Comparison of ENCODE assay signal across 1 cellular context in the genomic region with DNA sequence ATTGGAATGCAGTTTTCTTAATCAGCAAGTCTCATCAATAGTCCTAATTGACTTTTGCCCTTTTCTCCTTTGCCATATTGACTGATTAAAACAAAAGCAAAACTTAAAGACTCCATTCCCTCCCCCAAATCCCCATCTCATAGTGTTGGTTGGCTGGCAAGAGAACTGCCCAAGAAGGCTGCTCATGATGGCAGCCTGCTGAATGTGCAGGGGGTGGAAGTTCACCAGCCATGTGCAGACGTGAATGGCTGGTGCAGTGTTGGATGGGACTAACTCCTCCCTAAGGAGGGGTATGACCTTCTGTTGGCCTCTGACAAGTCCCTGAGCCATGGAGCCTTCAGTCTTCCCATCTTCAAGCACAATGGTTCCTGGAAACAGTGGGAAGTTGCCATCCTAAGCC.
TF ChIP-seq lines count a peak whose summit lies in the region.

No MANE protein-coding gene starts in this region.

TF ChIP-seq in HepG2, 621 proteins besides CTCF, POLR2A, EP300 and RAD21:
- TF ChIP-seq JUN (CRISPR knock-in tag; IDR thresholded peaks at IDR 0.05) = no peak
- no peak for TF ChIP-seq SP5 (CRISPR knock-in tag; IDR thresholded peaks at IDR 0.05; ENCODE audit: borderline replicate concordance, low read depth)
- TF ChIP-seq TEAD2 (CRISPR knock-in tag; IDR thresholded peaks at IDR 0.05) = no peak
- 0 out of 2 replicates have a peak, but pooled peaks have one; percentile 21 for TF ChIP-seq RBFOX2 (IDR thresholded peaks at IDR 0.05; ENCODE audit: low read depth, low read length)
- TF ChIP-seq ZNF124 (CRISPR knock-in tag; IDR thresholded peaks at IDR 0.05) = no peak
- no peak for TF ChIP-seq NONO (IDR thresholded peaks at IDR 0.05)
- TF ChIP-seq NONO (CRISPR knock-in tag; conservative IDR thresholded peaks at IDR 0.05) = no peak
- no peak for TF ChIP-seq KLF6 (CRISPR knock-in tag; IDR thresholded peaks at IDR 0.05)
- TF ChIP-seq ZNF367 (CRISPR knock-in tag; IDR thresholded peaks at IDR 0.05; ENCODE audit: borderline replicate concordance) = no peak
- TF ChIP-seq FOXO1 (CRISPR knock-in tag; IDR thresholded peaks at IDR 0.05) = no peak
- TF ChIP-seq, protein P1, sequence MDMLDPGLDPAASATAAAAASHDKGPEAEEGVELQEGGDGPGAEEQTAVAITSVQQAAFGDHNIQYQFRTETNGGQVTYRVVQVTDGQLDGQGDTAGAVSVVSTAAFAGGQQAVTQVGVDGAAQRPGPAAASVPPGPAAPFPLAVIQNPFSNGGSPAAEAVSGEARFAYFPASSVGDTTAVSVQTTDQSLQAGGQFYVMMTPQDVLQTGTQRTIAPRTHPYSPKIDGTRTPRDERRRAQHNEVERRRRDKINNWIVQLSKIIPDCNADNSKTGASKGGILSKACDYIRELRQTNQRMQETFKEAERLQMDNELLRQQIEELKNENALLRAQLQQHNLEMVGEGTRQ (IDR thresholded peaks at IDR 0.05; ENCODE audit: low read depth, low read length) = no peak
- TF ChIP-seq, protein P1 (CRISPR knock-in tag; IDR thresholded peaks at IDR 0.05; ENCODE audit: borderline replicate concordance) = no peak
- no peak for TF ChIP-seq RNF219 (CRISPR knock-in tag; IDR thresholded peaks at IDR 0.05)
- no peak for TF ChIP-seq ZNF101 (CRISPR knock-in tag; IDR thresholded peaks at IDR 0.05; ENCODE audit: borderline replicate concordance, low read depth)
- TF ChIP-seq ZNF451 (CRISPR knock-in tag; IDR thresholded peaks at IDR 0.05) = no peak
- no peak for TF ChIP-seq GTF2F1 (IDR thresholded peaks at IDR 0.05; ENCODE audit: low read length)
- peak; percentile 20 for TF ChIP-seq RBM22 (optimal IDR thresholded peaks at IDR 0.05; ENCODE audit: low read length)
- no peak for TF ChIP-seq ZNF136 (CRISPR knock-in tag; IDR thresholded peaks at IDR 0.05; ENCODE audit: low read depth)
